Comparison of ENCODE assay signal across 7 cellular contexts in genomic region chr19:57850553-57851017, GRCh38. TPM values are rescaled to one million over a fixed set of nuclear protein-coding genes. Genes with fewer than 3 reads are reported as not detected.
DNase-seq lines count a peak whose midpoint lies in the region; TF ChIP-seq lines count a peak whose summit lies in the region.

No MANE protein-coding gene starts in this region.

- peak overlapping the region; percentile 87 to 99 (median 90) for H3K27ac Mint-ChIP-seq in brain

- no peaks in the 10 kb centered on the region for H3K27me3 ChIP-seq in tibial artery

- H3K27me3 Mint-ChIP-seq in brain = peaks cover 12% of the 10 kb centered on the region

- H3K9me3 ChIP-seq in tibial artery = peaks cover 0 to 33% (median 0%) of the 10 kb centered on the region in 3 donors

- H3K4me1 ChIP-seq in tibial artery = peaks cover 0 to 13% (median 9%) of the 10 kb centered on the region in 4 donors

- peaks cover 0 to 15% (median 3%) of the 10 kb centered on the region in 5 experiments for H3K9me3 Mint-ChIP-seq in brain

- 11 to 12% methylated on average over 11 of the region's 11 CpGs for WGBS in lower leg skin, 2 donors

- DNase-seq in GM12865 (ENCODE audit: low read depth) (peak; percentile 65), NCI-H748 (lab: John Stamatoyannopoulos, UW; ENCODE audit: unreplicated experiment) (peak; percentile 77), lower leg skin (ENCODE audit: low spot score in 2 of 2) (no peak), tibial artery (no peak), AML-193 (lab: John Stamatoyannopoulos, UW) (no peak), Ammon's horn (ENCODE audit: low spot score) (no peak)

- intact Hi-C loops in lower leg skin (cut with DNase I; ENCODE audit: low total_unique reads) = no loop called here
- intact Hi-C loops in tibial artery (cut with DNase I; ENCODE audit: low total_unique reads) = no loop called here

- peaks cover 26% of the 10 kb centered on the region for H3K4me1 Mint-ChIP-seq in brain

- H3K36me3 Mint-ChIP-seq in brain = peaks cover 66% of the 10 kb centered on the region

- no peak overlapping the region for H3K27ac ChIP-seq in tibial artery

- H3K36me3 ChIP-seq in tibial artery = peaks cover 27 to 36% (median 36%) of the 10 kb centered on the region in 3 donors

- no peak for TF ChIP-seq POLR2A in lower leg skin (IDR thresholded peaks at IDR 0.05)

- H3K4me3 ChIP-seq in GM12865 (ENCODE audit: low read depth, low read length) = peak overlapping the region; percentile 90
- peak overlapping the region; percentile 55 for H3K4me3 ChIP-seq in lower leg skin (ENCODE audit: low read depth, poor library complexity, severe bottlenecking)
- peak overlapping the region; percentile 67 to 69 for H3K4me3 ChIP-seq in tibial artery

- TF ChIP-seq CTCF in GM12865 (IDR thresholded peaks at IDR 0.05; ENCODE audit: insufficient read depth, low read depth, low read length, missing control alignments) (no peak), brain (conservative IDR thresholded peaks at IDR 0.05) (no peak), lower leg skin (IDR thresholded peaks at IDR 0.05) (no peak), tibial artery (IDR thresholded peaks at IDR 0.05) (no peak)

- peak overlapping the region; percentile 91 to 96 (median 93) for H3K4me3 Mint-ChIP-seq in brain

RNA-seq across cellular contexts. Expression of gene ZNF587, which starts 0.9 kb away (rescaled TPM):
- polyA plus RNA-seq in brain (ENCODE audit: insufficient read depth, low read depth, low replicate concordance) = 4.5 TPM
- total RNA-seq in lower leg skin = 10 to 100 TPM; 10.6 to 18.0 (median 17.2) TPM

RNA-seq across cellular contexts. Expression of gene ZNF587B, which starts 20.5 kb away (rescaled TPM):
- polyA plus RNA-seq in brain (ENCODE audit: insufficient read depth, low read depth, low replicate concordance) = 0.59 TPM
- 10 to 100 TPM; 11.8 to 16.7 (median 13.7) TPM for total RNA-seq in lower leg skin

RNA-seq across cellular contexts. Expression of gene ZNF552, which starts 35.9 kb away (rescaled TPM):
- 1.1 TPM for polyA plus RNA-seq in brain (ENCODE audit: insufficient read depth, low read depth, low replicate concordance)
- 1 to 10 TPM; 5.4 to 7.0 (median 5.9) TPM for total RNA-seq in lower leg skin

RNA-seq across cellular contexts. Expression of gene ZNF814, which starts 38.3 kb away (rescaled TPM):
- 4.4 TPM for polyA plus RNA-seq in brain (ENCODE audit: insufficient read depth, low read depth, low replicate concordance)
- 10 to 100 TPM in 2 of 4 donors, 1 to 10 TPM in 2; 6.9 to 18.4 (median 10.0) TPM for total RNA-seq in lower leg skin

Comparison
In these comparisons a context has a peak if more than half of its experiments do, and no peak if none do; other contexts are left out.
1. DNase-seq: peak in GM12865 (single experiment) and NCI-H748 (single experiment); none in lower leg skin (0 of 2), tibial artery (0 of 2), AML-193 (0 of 2) and Ammon's horn (single experiment).
2. Peak in every context shown above with its lines, with median percentiles within 50 percentile points of each other: H3K4me3 ChIP-seq.